ENCODE assay signal across 16 cellular contexts in genomic region chr7:16315280-16315679, GRCh38.
"Had no signal": no experiment of that assay in that cellular context is flagged by ENCODE, and none has a peak within 500 bp of the region (broad histone marks: within the 10 kb centered on the region; RNA-seq: fewer than 3 reads in every experiment).

No MANE protein-coding gene starts in this region.

- FAIRE-seq: islet of Langerhans had no signal

- H3K4me1 ChIP-seq: neural progenitor cell, spleen, stomach had no signal

- H3K4me2 ChIP-seq: neural progenitor cell had no signal

- H3K27ac ChIP-seq: neural progenitor cell, ovary, sigmoid colon, spleen, stomach had no signal

- H2AFZ ChIP-seq: neural progenitor cell had no signal

- H3K36me3 ChIP-seq: neural progenitor cell, ovary, sigmoid colon, spleen, stomach had no signal

- H3K9me3 ChIP-seq: ovary, sigmoid colon, spleen, stomach had no signal

- H3K9ac ChIP-seq: neural progenitor cell had no signal

- H3K4me3 ChIP-seq: lung, neural progenitor cell, ovary, spleen, stomach had no signal

- H3K9me3 Mint-ChIP-seq: activated naive CD8-positive, alpha-beta T cell treated with anti-CD3 and anti-CD28 coated beads, Interleukin-2, amount 50 U/mL, for 24 hours; endodermal cell; neural progenitor cell had no signal

- DNase-seq: activated CD4-positive, alpha-beta T cell treated with anti-CD3 and anti-CD28 coated beads, Interleukin-2, amount 50 U/mL, for 1 hour; activated naive CD4-positive, alpha-beta T cell treated with Interleukin-2 at 50 U/mL for 16 hours; activated naive CD8-positive, alpha-beta T cell treated with anti-CD3 and anti-CD28 coated beads, Interleukin-2, amount 50 U/mL, for 24 hours; activated T-cell treated with anti-CD3 and anti-CD28 coated beads for 4 hours; endodermal cell; naive B cell; ovary; sigmoid colon; spleen; stomach; T1000 had no signal

- H3K27me3 ChIP-seq: neural progenitor cell, ovary, sigmoid colon, spleen, stomach had no signal

- H3K27ac Mint-ChIP-seq: activated naive CD8-positive, alpha-beta T cell treated with anti-CD3 and anti-CD28 coated beads, Interleukin-2, amount 50 U/mL, for 24 hours; activated T-helper 17 cell treated with anti-CD3 and anti-CD28 coated beads, Interleukin-2, amount 50 U/mL, for 72 hours; endodermal cell; naive B cell; neural progenitor cell had no signal

- ATAC-seq: activated CD4-positive, CD25-positive, alpha-beta regulatory T cell treated with anti-CD3 and anti-CD28 coated beads, Interleukin-2, amount 50 U/mL, for 24 hours; activated naive CD8-positive, alpha-beta T cell treated with anti-CD3 and anti-CD28 coated beads, Interleukin-2, amount 50 U/mL, for 24 hours; activated T-helper 17 cell treated with anti-CD3 and anti-CD28 coated beads, Interleukin-2, amount 50 U/mL, for 72 hours had no signal

- H3K27me3 Mint-ChIP-seq: activated naive CD8-positive, alpha-beta T cell treated with anti-CD3 and anti-CD28 coated beads, Interleukin-2, amount 50 U/mL, for 24 hours; activated T-helper 17 cell treated with anti-CD3 and anti-CD28 coated beads, Interleukin-2, amount 50 U/mL, for 72 hours; naive B cell had no signal

- H3K36me3 Mint-ChIP-seq: neural progenitor cell had no signal

- H3K4me1 Mint-ChIP-seq: activated naive CD8-positive, alpha-beta T cell treated with anti-CD3 and anti-CD28 coated beads, Interleukin-2, amount 50 U/mL, for 24 hours; activated T-helper 17 cell treated with anti-CD3 and anti-CD28 coated beads, Interleukin-2, amount 50 U/mL, for 72 hours; endodermal cell; naive B cell; neural progenitor cell had no signal

- H3K4me3 Mint-ChIP-seq: activated naive CD8-positive, alpha-beta T cell treated with anti-CD3 and anti-CD28 coated beads, Interleukin-2, amount 50 U/mL, for 24 hours; activated T-helper 17 cell treated with anti-CD3 and anti-CD28 coated beads, Interleukin-2, amount 50 U/mL, for 72 hours; endodermal cell; naive B cell; neural progenitor cell had no signal
